ENCODE assay signal across 9 cellular contexts in genomic region chr1:226690460-226690982, GRCh38. TPM values are rescaled to one million over a fixed set of nuclear protein-coding genes. Genes with fewer than 3 reads are reported as not detected.
DNase-seq lines count a peak whose midpoint lies in the region; ATAC-seq and TF ChIP-seq lines count a peak whose summit lies in the region.
"Had no signal": no experiment of that assay in that cellular context is flagged by ENCODE, and none has a peak within 500 bp of the region (broad histone marks: within the 10 kb centered on the region; RNA-seq: fewer than 3 reads in every experiment).

No MANE protein-coding gene starts in this region.

- no peaks in the 10 kb centered on the region for H3K27me3 Mint-ChIP-seq in activated CD8-positive, alpha-beta T cell treated with anti-CD3 and anti-CD28 coated beads for 36 hours
- peaks cover 0 to 2% (median 0%) of the 10 kb centered on the region in 3 donors for H3K27me3 Mint-ChIP-seq in immature natural killer cell (ENCODE audit: low read depth in 3 of 3)

- peak overlapping the region; percentile 12 for H3K27ac ChIP-seq in substantia nigra (ENCODE audit: low read depth, low read length, poor library complexity, severe bottlenecking)

- POLR2A ChIA-PET in activated CD8-positive, alpha-beta T cell treated with anti-CD3 and anti-CD28 coated beads for 36 hours (lab: Charles Lee), result interaction anchor here (1.7 kb wide), 1 partner anchor 23 kb away, joined by 4 read pairs; no protein-coding TSS in a partner anchor

- DNase-seq in activated CD8-positive, alpha-beta memory T cell treated with anti-CD3 and anti-CD28 coated beads, Interleukin-2, amount 50 U/mL, for 1 hour (ENCODE audit: extremely low read depth), result peak; percentile 79
- DNase-seq in activated CD8-positive, alpha-beta memory T cell treated with anti-CD3 and anti-CD28 coated beads, Interleukin-2, amount 50 U/mL, for 48 hours, result no peak
- peak; percentile 83 for DNase-seq in activated CD8-positive, alpha-beta T cell treated with anti-CD3 and anti-CD28 coated beads for 36 hours
- no peak for DNase-seq in immature natural killer cell
- peak in 1 of 49 donors; percentile 28 for DNase-seq in substantia nigra (lab: John Stamatoyannopoulos, UW)
- no peak for DNase-seq in AG08396 (ENCODE audit: low spot score)
- DNase-seq in NCI-H526 treated with DMSO at 0.1 percent for 48 hours (lab: John Stamatoyannopoulos, UW), result no peak
- DNase-seq: NCI-H187 treated with DMSO at 0.1 percent for 48 hours had no signal

- H3K4me1 Mint-ChIP-seq in activated CD8-positive, alpha-beta T cell treated with anti-CD3 and anti-CD28 coated beads for 36 hours (ENCODE audit: low read depth), result peaks cover 97% of the 10 kb centered on the region
- peaks cover 86 to 96% of the 10 kb centered on the region in 2 donors for H3K4me1 Mint-ChIP-seq in immature natural killer cell

- H3K36me3 Mint-ChIP-seq in activated CD8-positive, alpha-beta T cell treated with anti-CD3 and anti-CD28 coated beads for 36 hours (ENCODE audit: low read depth), result peaks cover 55% of the 10 kb centered on the region
- H3K36me3 Mint-ChIP-seq in immature natural killer cell, result peaks cover 0 to 9% (median 3%) of the 10 kb centered on the region in 3 donors

- no peak for TF ChIP-seq CTCF in activated CD8-positive, alpha-beta T cell treated with anti-CD3 and anti-CD28 coated beads for 36 hours (IDR thresholded peaks at IDR 0.05)

- H3K9me3 Mint-ChIP-seq in activated CD8-positive, alpha-beta T cell treated with anti-CD3 and anti-CD28 coated beads for 36 hours, result no peaks in the 10 kb centered on the region
- H3K9me3 Mint-ChIP-seq in immature natural killer cell, result no peaks in the 10 kb centered on the region

- peak; percentile 64 for ATAC-seq in activated CD8-positive, alpha-beta T cell treated with anti-CD3 and anti-CD28 coated beads for 36 hours
- no peak for ATAC-seq in HG03565 (IDR thresholded peaks at IDR 0.05; ENCODE audit: unreplicated experiment)

- intact Hi-C loops in activated CD8-positive, alpha-beta T cell treated with anti-CD3 and anti-CD28 coated beads for 36 hours (cut with micrococcal nuclease), result no loop called here

- CTCF ChIA-PET in activated CD8-positive, alpha-beta T cell treated with anti-CD3 and anti-CD28 coated beads for 36 hours (lab: Charles Lee), result interaction anchor here (4.9 kb wide), 1 partner anchor 38 kb away, joined by 50 read pairs; no protein-coding TSS in a partner anchor

- H3K4me3 Mint-ChIP-seq in activated CD8-positive, alpha-beta T cell treated with anti-CD3 and anti-CD28 coated beads for 36 hours, result peak overlapping the region; percentile 54
- peak overlapping the region; percentile 26 to 66 (median 49) for H3K4me3 Mint-ChIP-seq in immature natural killer cell

- peak overlapping the region; percentile 99 for H3K27ac Mint-ChIP-seq in activated CD8-positive, alpha-beta T cell treated with anti-CD3 and anti-CD28 coated beads for 36 hours
- H3K27ac Mint-ChIP-seq in immature natural killer cell, result peak overlapping the region; percentile 87 to 100 (median 91)

RNA-seq across cellular contexts. Expression of gene ITPKB, which starts 48.6 kb away (rescaled TPM):
- 10 to 100 TPM; 40.8 to 42.6 TPM for total RNA-seq in activated CD8-positive, alpha-beta T cell treated with anti-CD3 and anti-CD28 coated beads for 36 hours
- 10 to 100 TPM; 14.1 to 37.8 (median 18.7) TPM for polyA plus RNA-seq in immature natural killer cell

Comparison
In these comparisons a context has a peak if more than half of its experiments do, and no peak if none do; other contexts are left out.
1. DNase-seq: peak in activated CD8-positive, alpha-beta memory T cell treated with anti-CD3 and anti-CD28 coated beads, Interleukin-2, amount 50 U/mL, for 1 hour (single experiment) and activated CD8-positive, alpha-beta T cell treated with anti-CD3 and anti-CD28 coated beads for 36 hours (single experiment); none in activated CD8-positive, alpha-beta memory T cell treated with anti-CD3 and anti-CD28 coated beads, Interleukin-2, amount 50 U/mL, for 48 hours (single experiment), immature natural killer cell (0 of 3), AG08396 (single experiment) and NCI-H526 treated with DMSO at 0.1 percent for 48 hours (single experiment).